Comparison of ENCODE assay signal across 23 cellular contexts in genomic region chr20:2333821-2334220, GRCh38. TPM values are rescaled to one million over a fixed set of nuclear protein-coding genes. Genes with fewer than 3 reads are reported as not detected.
DNase-seq lines count a peak whose midpoint lies in the region; ATAC-seq and TF ChIP-seq lines count a peak whose summit lies in the region.
"Had no signal": no experiment of that assay in that cellular context is flagged by ENCODE, and none has a peak within 500 bp of the region (broad histone marks: within the 10 kb centered on the region; RNA-seq: fewer than 3 reads in every experiment).

No MANE protein-coding gene starts in this region.

- intact Hi-C loops in vagina (cut with DNase I): no loop called here

- no peaks in the 10 kb centered on the region for H3K9me3 Mint-ChIP-seq in endodermal cell
- H3K9me3 Mint-ChIP-seq in osteocyte (ENCODE audit: unreplicated experiment): no peaks in the 10 kb centered on the region
- H3K9me3 Mint-ChIP-seq: CD14-positive monocyte; CD4-positive, alpha-beta memory T cell; HFFc6 had no signal

- H3K9ac ChIP-seq in endodermal cell (ENCODE audit: extremely low read depth, low read length, poor library complexity, severe bottlenecking): no peak overlapping the region
- H3K9ac ChIP-seq: BLaER1 had no signal

- WGBS in endodermal cell (ENCODE audit: insufficient coverage in 1 of 2, insufficient read length in 1 of 2), 2 experiments: 85 to 100% methylated on average over 3 to 6 of the region's 6 CpGs

- no peak overlapping the region for H3K27ac Mint-ChIP-seq in endodermal cell
- no peak overlapping the region for H3K27ac Mint-ChIP-seq in osteocyte (ENCODE audit: unreplicated experiment)
- H3K27ac Mint-ChIP-seq: CD4-positive, alpha-beta memory T cell; HFFc6 had no signal

- peak; percentile 37 for DNase-seq in activated CD8-positive, alpha-beta memory T cell treated with anti-CD3 and anti-CD28 coated beads for 24 hours
- no peak for DNase-seq in activated CD8-positive, alpha-beta memory T cell treated with anti-CD3 and anti-CD28 coated beads, Interleukin-2, amount 50 U/mL, for 4 hours
- peak; percentile 38 for DNase-seq in endodermal cell
- peak; percentile 49 for DNase-seq in osteocyte (ENCODE audit: extremely low spot score, unreplicated experiment)
- peak; percentile 49 to 72 for DNase-seq in vagina (ENCODE audit: extremely low spot score in 2 of 2)
- DNase-seq in GF-D8 (lab: John Stamatoyannopoulos, UW): no peak
- DNase-seq in stimulated activated CD4-positive, alpha-beta T cell treated with anti-CD3 and anti-CD28 coated beads, Interleukin-4, amount 100 ng/mL, for 24 hours: no peak
- DNase-seq: 8988T; CD4-positive, alpha-beta memory T cell; DMS153; DMS79; GOT3; H7; HFFc6 had no signal

- H3K4me1 ChIP-seq in endodermal cell (ENCODE audit: control insufficient read depth, insufficient read depth, low read length): peaks cover 10% of the 10 kb centered on the region
- no peaks in the 10 kb centered on the region for H3K4me1 ChIP-seq in vagina
- H3K4me1 ChIP-seq: BLaER1 had no signal

- H3K4me1 Mint-ChIP-seq in endodermal cell (peaks cover 13% of the 10 kb centered on the region), osteocyte (ENCODE audit: unreplicated experiment) (no peaks in the 10 kb centered on the region)
- H3K4me1 Mint-ChIP-seq: CD4-positive, alpha-beta memory T cell had no signal

- H3K9me3 ChIP-seq in endodermal cell (ENCODE audit: control insufficient read depth, low read length) (no peaks in the 10 kb centered on the region), vagina (no peaks in the 10 kb centered on the region)
- H3K9me3 ChIP-seq: BLaER1 had no signal

- H3K4me3 Mint-ChIP-seq in endodermal cell (no peak overlapping the region), osteocyte (ENCODE audit: unreplicated experiment) (no peak overlapping the region)
- H3K4me3 Mint-ChIP-seq: CD4-positive, alpha-beta memory T cell; HFFc6 had no signal

- H3K27me3 Mint-ChIP-seq in endodermal cell (ENCODE audit: insufficient read depth) (peaks cover 5% of the 10 kb centered on the region), osteocyte (ENCODE audit: unreplicated experiment) (no peaks in the 10 kb centered on the region)

- no peak overlapping the region for H3K4me3 ChIP-seq in endodermal cell (ENCODE audit: low read length)
- H3K4me3 ChIP-seq in vagina: no peak overlapping the region
- H3K4me3 ChIP-seq: BLaER1, GM12878 had no signal

- no peak for TF ChIP-seq POLR2A in vagina (IDR thresholded peaks at IDR 0.05)

- no peak for TF ChIP-seq CTCF in endodermal cell (conservative IDR thresholded peaks at IDR 0.05)
- TF ChIP-seq CTCF in osteocyte (IDR thresholded peaks at IDR 0.05): no peak
- TF ChIP-seq CTCF in vagina (IDR thresholded peaks at IDR 0.05): no peak

- H3K36me3 ChIP-seq in endodermal cell (ENCODE audit: control insufficient read depth, insufficient read depth, low read length) (no peaks in the 10 kb centered on the region), vagina (no peaks in the 10 kb centered on the region)
- H3K36me3 ChIP-seq: BLaER1 had no signal

- H3K27me3 ChIP-seq in endodermal cell (ENCODE audit: control insufficient read depth, insufficient read depth, low read length, poor library complexity, severe bottlenecking) (no peaks in the 10 kb centered on the region), vagina (no peaks in the 10 kb centered on the region)
- H3K27me3 ChIP-seq: BLaER1 had no signal

- ATAC-seq in HG02840 (IDR thresholded peaks at IDR 0.05; ENCODE audit: low FRiP score, unreplicated experiment): no peak
- ATAC-seq: GM12878, HCT116 had no signal

- H3K36me3 Mint-ChIP-seq in endodermal cell (ENCODE audit: low read depth) (no peaks in the 10 kb centered on the region), osteocyte (ENCODE audit: unreplicated experiment) (no peaks in the 10 kb centered on the region)
- H3K36me3 Mint-ChIP-seq: CD14-positive monocyte; CD4-positive, alpha-beta memory T cell had no signal

- H3K27ac ChIP-seq in endodermal cell (ENCODE audit: low read depth, low read length) (no peak overlapping the region), vagina (no peak overlapping the region)
- H3K27ac ChIP-seq: BLaER1, HL-60 had no signal

RNA-seq across cellular contexts. Expression of gene TGM3, which starts 38.0 kb away (rescaled TPM):
- total RNA-seq in endodermal cell (under 1 TPM; 0.29 to 0.38 TPM), osteocyte (not detected in 2 replicates), vagina (27.7 TPM)
- polyA plus RNA-seq in endodermal cell (2013, experiment 1 of 2): not detected
- polyA plus RNA-seq in endodermal cell (2013, experiment 2 of 2): 0.21 TPM
- total RNA-seq: CD4-positive, alpha-beta memory T cell; GM12878; HT1080 had no signal
- polyA plus RNA-seq: AG04450; CD14-positive monocyte; CD4-positive, alpha-beta memory T cell; GM12878 had no signal

RNA-seq across cellular contexts. Expression of gene TGM6, which starts 46.9 kb away (rescaled TPM):
- not detected for total RNA-seq in endodermal cell
- polyA plus RNA-seq in endodermal cell (2013, experiment 1 of 2): not detected
- polyA plus RNA-seq in endodermal cell (2013, experiment 2 of 2): not detected
- not detected in 2 replicates for total RNA-seq in osteocyte
- not detected for total RNA-seq in vagina
- total RNA-seq: A673; CD4-positive, alpha-beta memory T cell; GM12878; H7; HFFc6; HT1080 had no signal
- polyA plus RNA-seq: AG04450; CD14-positive monocyte; CD4-positive, alpha-beta memory T cell; GM12878 had no signal

Comparison
In these comparisons a context has a peak if more than half of its experiments do, and no peak if none do; other contexts are left out.
1. DNase-seq: peak in activated CD8-positive, alpha-beta memory T cell treated with anti-CD3 and anti-CD28 coated beads for 24 hours (single experiment), endodermal cell (single experiment), osteocyte (single experiment) and vagina (2 of 2); none in activated CD8-positive, alpha-beta memory T cell treated with anti-CD3 and anti-CD28 coated beads, Interleukin-2, amount 50 U/mL, for 4 hours (single experiment), GF-D8 (single experiment) and stimulated activated CD4-positive, alpha-beta T cell treated with anti-CD3 and anti-CD28 coated beads, Interleukin-4, amount 100 ng/mL, for 24 hours (single experiment).
2. RNA of gene TGM3, which starts 38.0 kb away (total RNA-seq): 27.7 TPM in vagina (single experiment); 0.29 to 0.38 TPM in endodermal cell and not detected in osteocyte; every median in the first group is over 10 times any median in the second.